ENCODE assay signal across 8 cellular contexts in the genomic region with DNA sequence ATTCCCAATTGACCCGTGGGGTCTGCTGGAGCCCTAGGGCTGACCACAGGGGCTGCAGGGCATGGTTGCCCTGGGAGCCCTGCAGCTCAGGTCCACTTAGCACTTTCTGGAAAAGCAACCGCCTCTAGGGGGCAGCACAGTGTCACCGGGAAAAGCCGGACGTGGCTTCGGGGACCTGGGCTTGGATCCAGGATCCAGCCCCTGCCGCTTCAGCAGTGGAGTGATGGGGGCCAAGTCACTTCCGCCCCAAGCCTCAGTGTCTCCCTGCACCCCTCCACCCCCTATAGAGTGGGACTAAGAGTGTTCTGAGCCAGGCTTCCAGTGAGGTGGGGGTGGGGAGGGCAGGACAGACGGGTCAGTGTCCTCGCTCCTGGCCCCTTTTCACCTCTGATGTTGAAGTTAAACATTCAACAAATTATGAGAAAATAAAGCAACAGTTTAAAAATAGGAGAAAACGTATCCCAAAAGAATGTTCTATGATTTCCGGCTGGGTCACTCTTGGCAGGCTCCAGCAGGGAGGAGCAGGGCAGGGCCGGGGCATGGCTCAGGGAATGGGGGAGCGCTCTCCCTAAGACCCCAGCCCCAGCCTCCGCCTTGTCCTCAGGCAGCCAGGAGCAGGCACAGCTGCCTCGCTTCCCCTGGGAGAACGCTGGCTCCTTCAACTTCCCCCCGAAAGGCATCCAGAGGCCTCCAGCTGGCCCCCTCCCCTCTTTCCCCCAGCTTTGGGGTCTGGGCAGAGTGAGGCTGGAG.
DNase-seq lines count a peak whose midpoint lies in the region; ATAC-seq and TF ChIP-seq lines count a peak whose summit lies in the region.

No MANE protein-coding gene starts in this region.

- no peaks in the 10 kb centered on the region for H3K36me3 ChIP-seq in uterus

- no peak for TF ChIP-seq POLR2A in uterus (IDR thresholded peaks at IDR 0.05)

- peak; percentile 36 for ATAC-seq in omental fat pad (ENCODE audit: low FRiP score)
- ATAC-seq in HG02642 (IDR thresholded peaks at IDR 0.05; ENCODE audit: poor library complexity, unreplicated experiment): no peak

- TF ChIP-seq CTCF in GM10266 (IDR thresholded peaks at IDR 0.05; ENCODE audit: control insufficient read depth, insufficient read depth, low read depth, missing control alignments) (peak; percentile 60), foreskin fibroblast (IDR thresholded peaks at IDR 0.05; ENCODE audit: low read depth, low read length) (peak; percentile 82), omental fat pad (IDR thresholded peaks at IDR 0.05) (peak in 2 of 3 donors; percentile 23 to 69), uterus (IDR thresholded peaks at IDR 0.05) (peak; percentile 81 to 87 (median 82))

- H3K4me1 ChIP-seq in uterus: peaks cover 0 to 16% of the 10 kb centered on the region in 2 donors

- no peaks in the 10 kb centered on the region for H3K27me3 ChIP-seq in uterus

- no peaks in the 10 kb centered on the region for H3K9me3 ChIP-seq in uterus

- peak overlapping the region; percentile 80 for H3K27ac ChIP-seq in uterus

- intact Hi-C loops in uterus (cut with DNase I; ENCODE audit: low total_unique reads): loop anchor here (5.0 kb wide), 1 partner anchor 277 kb away; no protein-coding TSS in a partner anchor

- peak overlapping the region; percentile 22 to 33 for H3K4me3 ChIP-seq in foreskin fibroblast (ENCODE audit: low read depth in 1 of 2, low read length in 2 of 2)
- H3K4me3 ChIP-seq in uterus: no peak overlapping the region

- DNase-seq in A172 (ENCODE audit: low spot score) (peak; percentile 81), GM10266 (ENCODE audit: extremely low spot score) (peak; percentile 65), NCI-H2107 treated with DMSO at 0.1 percent for 48 hours (lab: John Stamatoyannopoulos, UW; ENCODE audit: unreplicated experiment) (peak; percentile 46), foreskin fibroblast (peak; percentile 55 to 83), omental fat pad (ENCODE audit: low spot score) (peak; percentile 76), uterus (peak; percentile 82 to 85)
- DNase-seq in activated CD8-positive, alpha-beta memory T cell treated with anti-CD3 and anti-CD28 coated beads for 24 hours: peak; percentile 73

Comparison
In these comparisons a context has a peak if more than half of its experiments do, and no peak if none do; other contexts are left out.
1. H3K4me3 ChIP-seq: peak in foreskin fibroblast (2 of 2); none in uterus (0 of 2).
2. Peak in every context shown above with its lines, with median percentiles within 50 percentile points of each other: DNase-seq and CTCF ChIP-seq.